Comparison of ENCODE assay signal across 20 cellular contexts in genomic region chr10:11264481-11265044, GRCh38.
DNase-seq lines count a peak whose midpoint lies in the region; ATAC-seq and TF ChIP-seq lines count a peak whose summit lies in the region.
"Had no signal": no experiment of that assay in that cellular context is flagged by ENCODE, and none has a peak within 500 bp of the region (broad histone marks: within the 10 kb centered on the region; RNA-seq: fewer than 3 reads in every experiment).

No MANE protein-coding gene starts in this region.

- TF ChIP-seq CTCF in MM.1S (IDR thresholded peaks at IDR 0.05; ENCODE audit: low read length): no peak
- no peak for TF ChIP-seq CTCF in brain (conservative IDR thresholded peaks at IDR 0.05)
- no peak for TF ChIP-seq CTCF in Caco-2 (IDR thresholded peaks at IDR 0.05; ENCODE audit: insufficient read depth in 1 of 2, low read depth in 1 of 2, low read length in 1 of 2, severe bottlenecking in 1 of 2, unreplicated experiment in 1 of 2)

- H3K36me3 ChIP-seq in MM.1S (replicated peaks; ENCODE audit: insufficient read depth, low read length) (peaks cover 22% of the 10 kb centered on the region; the same call in 1 of the 2 replicates), Caco-2 (ENCODE audit: control insufficient read depth, insufficient read depth, low read length) (no peaks in the 10 kb centered on the region)
- H3K36me3 ChIP-seq: gastrocnemius medialis had no signal

- H3K4me3 ChIP-seq in MM.1S (ENCODE audit: low read length): no peak overlapping the region
- no peak overlapping the region for H3K4me3 ChIP-seq in Caco-2 (ENCODE audit: low read depth, low read length)
- H3K4me3 ChIP-seq: gastrocnemius medialis had no signal

- H3K4me2 ChIP-seq in MM.1S (ENCODE audit: low read depth, low read length): 0 out of 2 replicates have a peak overlapping the region, but pooled peaks have one; percentile 18

- no peak overlapping the region for H3K9ac ChIP-seq in MM.1S (ENCODE audit: low read length)

- H3K4me1 Mint-ChIP-seq in activated naive CD4-positive, alpha-beta T cell treated with anti-CD3 and anti-CD28 coated beads, Interleukin-2, amount 50 U/mL, for 24 hours: peaks cover 90% of the 10 kb centered on the region
- H3K4me1 Mint-ChIP-seq in brain (peaks cover 93% of the 10 kb centered on the region), Caco-2 (ENCODE audit: low read depth, unreplicated experiment) (no peaks in the 10 kb centered on the region)

- H3K4me3 Mint-ChIP-seq in activated naive CD4-positive, alpha-beta T cell treated with anti-CD3 and anti-CD28 coated beads, Interleukin-2, amount 50 U/mL, for 24 hours: no peak overlapping the region
- H3K4me3 Mint-ChIP-seq in brain: peak overlapping the region; percentile 3 to 52 (median 35)
- no peak overlapping the region for H3K4me3 Mint-ChIP-seq in Caco-2 (ENCODE audit: unreplicated experiment)
- H3K4me3 Mint-ChIP-seq: dendritic cell treated with granulocyte-macrophage colony-stimulating factor and Interleukin-4, amounts not matched to agents 40 ng/mL and 50 ng/mL, for 4 days; H9; type B pancreatic cell had no signal

- peaks cover 23% of the 10 kb centered on the region for H3K36me3 Mint-ChIP-seq in activated naive CD4-positive, alpha-beta T cell treated with anti-CD3 and anti-CD28 coated beads, Interleukin-2, amount 50 U/mL, for 24 hours
- peaks cover 56% of the 10 kb centered on the region for H3K36me3 Mint-ChIP-seq in brain
- H3K36me3 Mint-ChIP-seq in Caco-2 (ENCODE audit: insufficient read depth, unreplicated experiment): no peaks in the 10 kb centered on the region
- H3K36me3 Mint-ChIP-seq: type B pancreatic cell had no signal

- BruUV-seq in Caco-2 (replicated peaks; lab: Mats Ljungman, UMichigan): no TSS peak

- CTCF ChIA-PET in Caco-2 (lab: Charles Lee): no interaction called here

- H3K9me3 Mint-ChIP-seq in activated naive CD4-positive, alpha-beta T cell treated with anti-CD3 and anti-CD28 coated beads, Interleukin-2, amount 50 U/mL, for 24 hours: no peaks in the 10 kb centered on the region
- H3K9me3 Mint-ChIP-seq in brain: no peaks in the 10 kb centered on the region
- no peaks in the 10 kb centered on the region for H3K9me3 Mint-ChIP-seq in Caco-2 (ENCODE audit: unreplicated experiment)
- H3K9me3 Mint-ChIP-seq: dendritic cell treated with granulocyte-macrophage colony-stimulating factor and Interleukin-4, amounts not matched to agents 40 ng/mL and 50 ng/mL, for 4 days; H9; type B pancreatic cell had no signal

- H2AFZ ChIP-seq in MM.1S (ENCODE audit: low read length): no peak overlapping the region

- no peaks in the 10 kb centered on the region for H3K27me3 ChIP-seq in MM.1S (replicated peaks; ENCODE audit: insufficient read depth, low read length)
- H3K27me3 ChIP-seq in Caco-2 (replicated peaks; ENCODE audit: control insufficient read depth, insufficient read depth, low read length): peaks cover 3% of the 10 kb centered on the region
- H3K27me3 ChIP-seq: gastrocnemius medialis had no signal

- peaks cover 69% of the 10 kb centered on the region for H3F3A ChIP-seq in MM.1S (ENCODE audit: insufficient read depth, low read length)

- no peak for DNase-seq in activated naive CD4-positive, alpha-beta T cell treated with Interleukin-2 at 50 U/mL for 16 hours
- DNase-seq in MM.1S: no peak
- no peak for DNase-seq in sciatic nerve (ENCODE audit: low spot score)
- no peak for DNase-seq in stimulated activated CD4-positive, alpha-beta T cell treated with anti-CD3 and anti-CD28 coated beads, Interleukin-2, amount 100 ng/mL, for 24 hours
- no peak for DNase-seq in Caco-2
- DNase-seq in NCI-H1436 treated with DMSO at 0.1 percent for 48 hours (lab: John Stamatoyannopoulos, UW): no peak
- DNase-seq: activated effector memory CD4-positive, alpha-beta T cell treated with Interleukin-2 at 50 U/mL for 16 hours; gastrocnemius medialis; H9; NCI-H1436; NCI-H2171 treated with DMSO at 0.1 percent for 48 hours; nucleus accumbens; retina; stimulated activated naive CD4-positive, alpha-beta T cell treated with Interleukin-2 at 50 U/mL for 16 hours had no signal

- POLR2A ChIA-PET in Caco-2 (lab: Charles Lee): no interaction called here

- no peaks in the 10 kb centered on the region for H4K20me1 ChIP-seq in MM.1S (ENCODE audit: insufficient read depth, low read length)

- H3K27ac ChIP-seq in MM.1S (ENCODE audit: low read length): peak overlapping the region; percentile 7; the same call in 1 of the 2 replicates
- H3K27ac ChIP-seq: gastrocnemius medialis had no signal

- peak; percentile 23 for ATAC-seq in sciatic nerve
- ATAC-seq: gastrocnemius medialis, HepG2, left lobe of liver had no signal

- H3K4me1 ChIP-seq in MM.1S (ENCODE audit: low read length) (peaks cover 93% of the 10 kb centered on the region), Caco-2 (no peaks in the 10 kb centered on the region)

- no peaks in the 10 kb centered on the region for H3K27me3 Mint-ChIP-seq in activated naive CD4-positive, alpha-beta T cell treated with anti-CD3 and anti-CD28 coated beads, Interleukin-2, amount 50 U/mL, for 24 hours
- H3K27me3 Mint-ChIP-seq in brain: no peaks in the 10 kb centered on the region
- peaks cover 51% of the 10 kb centered on the region for H3K27me3 Mint-ChIP-seq in Caco-2 (ENCODE audit: insufficient read depth, unreplicated experiment)
- H3K27me3 Mint-ChIP-seq: dendritic cell treated with granulocyte-macrophage colony-stimulating factor and Interleukin-4, amounts not matched to agents 40 ng/mL and 50 ng/mL, for 4 days had no signal

- peak overlapping the region; percentile 81 for H3K27ac Mint-ChIP-seq in activated naive CD4-positive, alpha-beta T cell treated with anti-CD3 and anti-CD28 coated beads, Interleukin-2, amount 50 U/mL, for 24 hours
- H3K27ac Mint-ChIP-seq in brain: peak overlapping the region; percentile 67 to 95 (median 74)
- H3K27ac Mint-ChIP-seq in Caco-2 (ENCODE audit: unreplicated experiment): no peak overlapping the region
- H3K27ac Mint-ChIP-seq: dendritic cell treated with granulocyte-macrophage colony-stimulating factor and Interleukin-4, amounts not matched to agents 40 ng/mL and 50 ng/mL, for 4 days; type B pancreatic cell had no signal

- intact Hi-C loops in sciatic nerve (cut with DNase I): no loop called here
- intact Hi-C loops in Caco-2 (cut with micrococcal nuclease; ENCODE audit: unreplicated experiment): no loop called here

- no peaks in the 10 kb centered on the region for H3K9me3 ChIP-seq in MM.1S (replicated peaks; ENCODE audit: insufficient read depth, low read length)
- no peaks in the 10 kb centered on the region for H3K9me3 ChIP-seq in Caco-2
- H3K9me3 ChIP-seq: gastrocnemius medialis had no signal

- no peaks in the 10 kb centered on the region for H3K9me2 ChIP-seq in MM.1S (replicated peaks; ENCODE audit: insufficient read depth, low read length)

- peaks cover 100% of the 10 kb centered on the region for H3K79me2 ChIP-seq in MM.1S (ENCODE audit: low read length)

Comparison
In these comparisons a context has a peak if more than half of its experiments do, and no peak if none do; other contexts are left out.
1. H3K4me3 Mint-ChIP-seq: peak in brain (5 of 5); none in activated naive CD4-positive, alpha-beta T cell treated with anti-CD3 and anti-CD28 coated beads, Interleukin-2, amount 50 U/mL, for 24 hours (single experiment) and Caco-2 (single experiment).